In genomic region chr21:42781150-42781980, GRCh38 we compare ENCODE assay signal across 8 cellular contexts.
DNase-seq lines count a peak whose midpoint lies in the region; ATAC-seq, FAIRE-seq and TF ChIP-seq lines count a peak whose summit lies in the region.

No MANE protein-coding gene starts in this region.

- peak overlapping the region; percentile 24 for H3K4me3 Mint-ChIP-seq in activated naive CD8-positive, alpha-beta T cell treated with anti-CD3 and anti-CD28 coated beads, Interleukin-2, amount 50 U/mL, for 24 hours

- intact Hi-C loops in Right ventricle myocardium superior (cut with DNase I) (no loop called here), cardiac septum (cut with DNase I) (no loop called here), HepG2 (cut with micrococcal nuclease; ENCODE audit: unreplicated experiment) (loop anchor here (5.0 to 10.0 kb wide), 2 partner anchors 47 to 129 kb away; partner anchors contain the start of gene PDE9A)

- no peak overlapping the region for H3K27ac Mint-ChIP-seq in activated naive CD8-positive, alpha-beta T cell treated with anti-CD3 and anti-CD28 coated beads, Interleukin-2, amount 50 U/mL, for 24 hours

- CTCF ChIA-PET in HepG2 (lab: Yijun Ruan, JAX; ENCODE audit: low intra/inter-chr PET ratio, low total read pairs): no interaction called here

- no peaks in the 10 kb centered on the region for H3K9me3 Mint-ChIP-seq in activated naive CD8-positive, alpha-beta T cell treated with anti-CD3 and anti-CD28 coated beads, Interleukin-2, amount 50 U/mL, for 24 hours

- in situ Hi-C loops in HepG2 (cut with HindIII; ENCODE audit: extremely low pct_ligation_motif_present, low pct_unique_long_range_greater_than_20kb): no loop called here

- no peaks in the 10 kb centered on the region for H3K9me3 ChIP-seq in HepG2 (ENCODE audit: low read length)
- H3K9me3 ChIP-seq in tibial nerve: no peaks in the 10 kb centered on the region

- no peak for TF ChIP-seq EP300 in HepG2 (IDR thresholded peaks at IDR 0.05; ENCODE audit: low read depth in 2 of 2, low read length in 2 of 2)
- TF ChIP-seq EP300 in HepG2 (CRISPR knock-in tag; IDR thresholded peaks at IDR 0.05; ENCODE audit: borderline replicate concordance): no peak
- TF ChIP-seq EP300 in tibial nerve (IDR thresholded peaks at IDR 0.05): peak in 1 of 2 donors; percentile 17

- DNase-seq in Right ventricle myocardium superior: no peak
- no peak for DNase-seq in cardiac septum (ENCODE audit: low spot score)
- no peak for DNase-seq in activated naive CD8-positive, alpha-beta T cell treated with anti-CD3 and anti-CD28 coated beads, Interleukin-2, amount 50 U/mL, for 24 hours
- DNase-seq in HepG2 (ENCODE audit: low spot score): peak; percentile 32
- peak in 1 of 2 donors; percentile 20 for DNase-seq in tibial nerve (ENCODE audit: low spot score in 2 of 2)
- DNase-seq in glomerular visceral epithelial cell (ENCODE audit: extremely low spot score): no peak
- DNase-seq in AG08396 (ENCODE audit: low spot score): no peak
- no peak for DNase-seq in inferior parietal cortex (ENCODE audit: extremely low spot score)

- H3K36me3 ChIP-seq in HepG2 (replicated peaks in 1 of 2; ENCODE audit: control insufficient read depth in 1 of 2, insufficient read depth in 2 of 2, low read length in 2 of 2): no peaks in the 10 kb centered on the region
- peaks cover 0 to 10% (median 0%) of the 10 kb centered on the region in 3 donors for H3K36me3 ChIP-seq in tibial nerve

- no TSS peak for BruUV-seq in HepG2 (replicated peaks; lab: Mats Ljungman, UMichigan)

- ATAC-seq in Right ventricle myocardium superior (ENCODE audit: poor library complexity) (peak; percentile 26), HepG2 (peak; percentile 56)
- ATAC-seq in activated naive CD8-positive, alpha-beta T cell treated with anti-CD3 and anti-CD28 coated beads, Interleukin-2, amount 50 U/mL, for 24 hours: no peak

- no peaks in the 10 kb centered on the region for H3K36me3 Mint-ChIP-seq in activated naive CD8-positive, alpha-beta T cell treated with anti-CD3 and anti-CD28 coated beads, Interleukin-2, amount 50 U/mL, for 24 hours (ENCODE audit: low read depth)

- H3K27me3 ChIP-seq in HepG2 (ENCODE audit: control insufficient read depth in 1 of 2, insufficient read depth in 2 of 2, low read length in 2 of 2) (peaks cover 0 to 9% of the 10 kb centered on the region in 2 experiments; a peak in 1 of 5 replicates), tibial nerve (peaks cover 0 to 31% of the 10 kb centered on the region in 2 donors)

- H3K27ac ChIP-seq in HepG2 (ENCODE audit: extremely low read length, insufficient read depth, low read length): peak overlapping the region; percentile 52
- H3K27ac ChIP-seq in tibial nerve: peak overlapping the region in 1 of 4 donors; percentile 41

- H3K9ac ChIP-seq in HepG2 (ENCODE audit: insufficient read depth, low read depth, low read length): peak overlapping the region; percentile 40

- H3K4me1 ChIP-seq in HepG2 (ENCODE audit: insufficient read depth, low read length) (peaks cover 60% of the 10 kb centered on the region), tibial nerve (peaks cover 0 to 23% (median 8%) of the 10 kb centered on the region in 4 donors)

- H2AFZ ChIP-seq in HepG2 (ENCODE audit: low read length): peak overlapping the region; percentile 72

- no peaks in the 10 kb centered on the region for H3K79me2 ChIP-seq in HepG2 (ENCODE audit: insufficient read depth, low read length)

- no peaks in the 10 kb centered on the region for H4K20me1 ChIP-seq in HepG2 (ENCODE audit: insufficient read depth, low read length)

- TF ChIP-seq POLR2A in HepG2 (IDR thresholded peaks at IDR 0.05; ENCODE audit: insufficient read depth in 1 of 2, low read depth in 2 of 2, low read length in 2 of 2): no peak
- no peak for TF ChIP-seq POLR2A in tibial nerve (IDR thresholded peaks at IDR 0.05)

- peak; percentile 60 for TF ChIP-seq CTCF in HepG2 (CRISPR knock-in tag; IDR thresholded peaks at IDR 0.05)
- no peak for TF ChIP-seq CTCF in tibial nerve (IDR thresholded peaks at IDR 0.05)

- WGBS in HepG2 (ENCODE audit: low lambda C conversion rate): 6% methylated on average over 35 of the region's 40 CpGs
- 7 to 10% methylated on average over 23 to 40 of the region's 40 CpGs for WGBS in tibial nerve, 2 donors

- no peak for TF ChIP-seq RAD21 in HepG2 (CRISPR knock-in tag; IDR thresholded peaks at IDR 0.05)

- peak overlapping the region; percentile 98 for H3K4me2 ChIP-seq in HepG2 (ENCODE audit: low read depth, low read length)

- peak; percentile 8 for FAIRE-seq in HepG2 (lab: Jason Lieb, UNC)

- H3K4me3 ChIP-seq in HepG2 (replicated peaks in 1 of 3; ENCODE audit: insufficient read depth in 1 of 3, low read depth in 2 of 3, low read length in 3 of 3): peak overlapping the region; percentile 48 to 72 (median 57)
- H3K4me3 ChIP-seq in tibial nerve: peak overlapping the region in 3 of 4 donors; percentile 7 to 40 (median 37)

- H3K27me3 Mint-ChIP-seq in activated naive CD8-positive, alpha-beta T cell treated with anti-CD3 and anti-CD28 coated beads, Interleukin-2, amount 50 U/mL, for 24 hours: peaks cover 2% of the 10 kb centered on the region

- H3K4me1 Mint-ChIP-seq in activated naive CD8-positive, alpha-beta T cell treated with anti-CD3 and anti-CD28 coated beads, Interleukin-2, amount 50 U/mL, for 24 hours: peaks cover 32% of the 10 kb centered on the region

- POLR2A ChIA-PET in HepG2 (lab: Yijun Ruan, JAX): interaction anchor here (1.0 to 2.0 kb wide), 5 partner anchors 11 to 47 kb away, joined by 3 to 6 read pairs (median 6); no protein-coding TSS in a partner anchor

TF ChIP-seq in HepG2, 621 proteins besides CTCF, POLR2A, EP300 and RAD21 (continues in another document):
- TF ChIP-seq ZFP36L2 (CRISPR knock-in tag; IDR thresholded peaks at IDR 0.05) (no peak), TFDP2 (CRISPR knock-in tag; IDR thresholded peaks at IDR 0.05) (peak; percentile 27; the same call in 1 of the 2 replicates), FUBP1 (CRISPR knock-in tag; IDR thresholded peaks at IDR 0.05; ENCODE audit: borderline replicate concordance) (no peak), ZFP36L1 (CRISPR knock-in tag; IDR thresholded peaks at IDR 0.05) (no peak), SMAD1 (CRISPR knock-in tag; IDR thresholded peaks at IDR 0.05; ENCODE audit: borderline replicate concordance, low read depth) (0 out of 2 replicates have a peak, but pooled peaks have one; percentile 54), ZNF75D (CRISPR knock-in tag; IDR thresholded peaks at IDR 0.05; ENCODE audit: borderline replicate concordance) (no peak), SIX4 (CRISPR knock-in tag; IDR thresholded peaks at IDR 0.05) (no peak), ZNF790 (CRISPR knock-in tag; IDR thresholded peaks at IDR 0.05; ENCODE audit: borderline replicate concordance) (no peak; the same call in 1 of the 2 replicates), ZSCAN20 (CRISPR knock-in tag; IDR thresholded peaks at IDR 0.05; ENCODE audit: borderline replicate concordance) (no peak), ZBTB38 (CRISPR knock-in tag; IDR thresholded peaks at IDR 0.05) (peak; percentile 42; the same call in 1 of the 2 replicates), ZNF816 (CRISPR knock-in tag; IDR thresholded peaks at IDR 0.05; ENCODE audit: borderline replicate concordance) (no peak), TBX3 (IDR thresholded peaks at IDR 0.05; ENCODE audit: borderline replicate concordance) (no peak), MZF1 (CRISPR knock-in tag; IDR thresholded peaks at IDR 0.05; ENCODE audit: borderline replicate concordance) (no peak), AHR (CRISPR knock-in tag; IDR thresholded peaks at IDR 0.05) (no peak), XRCC5 (optimal IDR thresholded peaks at IDR 0.05; ENCODE audit: low read length) (peak; percentile 47), NFRKB (IDR thresholded peaks at IDR 0.05) (no peak), HNRNPUL1 (IDR thresholded peaks at IDR 0.05; ENCODE audit: low read depth, low read length) (no peak)
- TF ChIP-seq, protein P1, sequence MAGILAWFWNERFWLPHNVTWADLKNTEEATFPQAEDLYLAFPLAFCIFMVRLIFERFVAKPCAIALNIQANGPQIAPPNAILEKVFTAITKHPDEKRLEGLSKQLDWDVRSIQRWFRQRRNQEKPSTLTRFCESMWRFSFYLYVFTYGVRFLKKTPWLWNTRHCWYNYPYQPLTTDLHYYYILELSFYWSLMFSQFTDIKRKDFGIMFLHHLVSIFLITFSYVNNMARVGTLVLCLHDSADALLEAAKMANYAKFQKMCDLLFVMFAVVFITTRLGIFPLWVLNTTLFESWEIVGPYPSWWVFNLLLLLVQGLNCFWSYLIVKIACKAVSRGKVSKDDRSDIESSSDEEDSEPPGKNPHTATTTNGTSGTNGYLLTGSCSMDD (CRISPR knock-in tag; IDR thresholded peaks at IDR 0.05): no peak
- TF ChIP-seq, protein P2, sequence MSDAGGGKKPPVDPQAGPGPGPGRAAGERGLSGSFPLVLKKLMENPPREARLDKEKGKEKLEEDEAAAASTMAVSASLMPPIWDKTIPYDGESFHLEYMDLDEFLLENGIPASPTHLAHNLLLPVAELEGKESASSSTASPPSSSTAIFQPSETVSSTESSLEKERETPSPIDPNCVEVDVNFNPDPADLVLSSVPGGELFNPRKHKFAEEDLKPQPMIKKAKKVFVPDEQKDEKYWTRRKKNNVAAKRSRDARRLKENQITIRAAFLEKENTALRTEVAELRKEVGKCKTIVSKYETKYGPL (CRISPR knock-in tag; IDR thresholded peaks at IDR 0.05): no peak
